Comparison of ENCODE assay signal across 12 cellular contexts in genomic region chr12:48021485-48022179, GRCh38. TPM values are rescaled to one million over a fixed set of nuclear protein-coding genes. Genes with fewer than 3 reads are reported as not detected.
DNase-seq lines count a peak whose midpoint lies in the region; ATAC-seq and TF ChIP-seq lines count a peak whose summit lies in the region.
"Had no signal": no experiment of that assay in that cellular context is flagged by ENCODE, and none has a peak within 500 bp of the region (broad histone marks: within the 10 kb centered on the region; RNA-seq: fewer than 3 reads in every experiment).

No MANE protein-coding gene starts in this region.

- H3K27ac ChIP-seq in hepatocyte, result peak overlapping the region; percentile 26
- H3K27ac ChIP-seq: BLaER1 had no signal

- H3K9me2 ChIP-seq in hepatocyte (replicated peaks; ENCODE audit: insufficient read depth), result no peaks in the 10 kb centered on the region

- H3K36me3 ChIP-seq in HAP-1 (replicated peaks) (no peaks in the 10 kb centered on the region), hepatocyte (replicated peaks; ENCODE audit: insufficient read depth, low read depth) (no peaks in the 10 kb centered on the region)
- H3K36me3 ChIP-seq: BLaER1 had no signal

- in situ Hi-C loops in HAP-1 (cut with MboI; ENCODE audit: low sequenced_read_pairs), result no loop called here

- H3K4me1 ChIP-seq in HAP-1 (peaks cover 7% of the 10 kb centered on the region), hepatocyte (ENCODE audit: insufficient read depth) (peaks cover 32% of the 10 kb centered on the region)

- DNase-seq in A172 (ENCODE audit: low spot score) (peak; percentile 25), HAP-1 (ENCODE audit: low spot score in 2 of 2) (peak; percentile 54 to 66), NCI-H226 (peak; percentile 70), hepatocyte (ENCODE audit: low spot score) (peak; percentile 53), 8988T (no peak), UCSD-AML1 (lab: John Stamatoyannopoulos, UW; ENCODE audit: unreplicated experiment) (no peak)
- DNase-seq in stimulated activated effector memory CD8-positive, alpha-beta T cell treated with anti-CD3 and anti-CD28 coated beads, Interleukin-12 subunit alpha, Interleukin-12 subunit beta, amount 100 ng/mL, for 72 hours (ENCODE audit: low spot score in 2 of 2), result no peak
- DNase-seq: amniotic stem cell; naive thymus-derived CD4-positive, alpha-beta T cell; T-helper 2 cell had no signal

- H3K27ac Mint-ChIP-seq in stimulated activated effector memory CD8-positive, alpha-beta T cell treated with anti-CD3 and anti-CD28 coated beads, Interleukin-12 subunit alpha, Interleukin-12 subunit beta, amount 100 ng/mL, for 72 hours, result no peak overlapping the region

- H3K4me3 Mint-ChIP-seq in stimulated activated effector memory CD8-positive, alpha-beta T cell treated with anti-CD3 and anti-CD28 coated beads, Interleukin-12 subunit alpha, Interleukin-12 subunit beta, amount 100 ng/mL, for 72 hours, result no peak overlapping the region

- no peaks in the 10 kb centered on the region for H3K79me2 ChIP-seq in hepatocyte

- 10% methylated on average over 5 of the region's 5 CpGs for WGBS in hepatocyte (ENCODE audit: low lambda C conversion rate, missing lambda C conversion rate)

- ATAC-seq in HG03439 (IDR thresholded peaks at IDR 0.05; ENCODE audit: unreplicated experiment), result no peak
- ATAC-seq in stimulated activated effector memory CD8-positive, alpha-beta T cell treated with anti-CD3 and anti-CD28 coated beads, Interleukin-12 subunit alpha, Interleukin-12 subunit beta, amount 100 ng/mL, for 72 hours, result no peak
- ATAC-seq: naive thymus-derived CD4-positive, alpha-beta T cell had no signal

- H3K36me3 Mint-ChIP-seq in stimulated activated effector memory CD8-positive, alpha-beta T cell treated with anti-CD3 and anti-CD28 coated beads, Interleukin-12 subunit alpha, Interleukin-12 subunit beta, amount 100 ng/mL, for 72 hours, result no peaks in the 10 kb centered on the region
- H3K36me3 Mint-ChIP-seq: naive thymus-derived CD4-positive, alpha-beta T cell had no signal

- H3K9me3 ChIP-seq in HAP-1 (no peaks in the 10 kb centered on the region), hepatocyte (ENCODE audit: low read depth) (no peaks in the 10 kb centered on the region)
- H3K9me3 ChIP-seq: BLaER1 had no signal

- H3K4me3 ChIP-seq in HAP-1 (no peak overlapping the region), hepatocyte (no peak overlapping the region)
- H3K4me3 ChIP-seq: BLaER1 had no signal

- peak overlapping the region; percentile 4 for H3K4me2 ChIP-seq in hepatocyte
- H3K4me2 ChIP-seq: BLaER1 had no signal

- no peaks in the 10 kb centered on the region for H3K4me1 Mint-ChIP-seq in stimulated activated effector memory CD8-positive, alpha-beta T cell treated with anti-CD3 and anti-CD28 coated beads, Interleukin-12 subunit alpha, Interleukin-12 subunit beta, amount 100 ng/mL, for 72 hours
- H3K4me1 Mint-ChIP-seq: naive thymus-derived CD4-positive, alpha-beta T cell had no signal

- no peaks in the 10 kb centered on the region for H3K9me3 Mint-ChIP-seq in stimulated activated effector memory CD8-positive, alpha-beta T cell treated with anti-CD3 and anti-CD28 coated beads, Interleukin-12 subunit alpha, Interleukin-12 subunit beta, amount 100 ng/mL, for 72 hours
- H3K9me3 Mint-ChIP-seq: naive thymus-derived CD4-positive, alpha-beta T cell had no signal

- H3K27me3 ChIP-seq in HAP-1 (ENCODE audit: low read depth) (no peaks in the 10 kb centered on the region), hepatocyte (no peaks in the 10 kb centered on the region)
- H3K27me3 ChIP-seq: BLaER1 had no signal

- no peak for TF ChIP-seq CTCF in hepatocyte (IDR thresholded peaks at IDR 0.05; ENCODE audit: poor library complexity)

- H4K20me1 ChIP-seq in hepatocyte (ENCODE audit: insufficient read depth, poor library complexity, severe bottlenecking), result no peaks in the 10 kb centered on the region
- H4K20me1 ChIP-seq: BLaER1 had no signal

- no peak overlapping the region for H2AFZ ChIP-seq in hepatocyte

RNA-seq across cellular contexts. Expression of gene COL2A1, which starts 17.4 kb away (rescaled TPM):
- not detected in 2 replicates for total RNA-seq in A172 (2014; rRNA removed; shearing (Covaris generic))
- 32.7 and 52.5 TPM in 2 replicates for total RNA-seq in hepatocyte
- polyA plus RNA-seq in hepatocyte, result 43.8 and 57.9 TPM in 2 replicates
- total RNA-seq: naive thymus-derived CD4-positive, alpha-beta T cell had no signal
- polyA plus RNA-seq: naive thymus-derived CD4-positive, alpha-beta T cell had no signal

RNA-seq across cellular contexts. Expression of gene TMEM106C, which starts 58.2 kb away (rescaled TPM):
- 211 and 295 TPM in 2 replicates for total RNA-seq in A172 (2014; rRNA removed; shearing (Covaris generic))
- total RNA-seq in hepatocyte, result 113 and 124 TPM in 2 replicates
- polyA plus RNA-seq in hepatocyte, result 98.1 and 101 TPM in 2 replicates

Comparison
In these comparisons a context has a peak if more than half of its experiments do, and no peak if none do; other contexts are left out.
1. DNase-seq: peak in A172 (single experiment), HAP-1 (2 of 2), NCI-H226 (single experiment) and hepatocyte (single experiment); none in 8988T (single experiment), UCSD-AML1 (single experiment) and stimulated activated effector memory CD8-positive, alpha-beta T cell treated with anti-CD3 and anti-CD28 coated beads, Interleukin-12 subunit alpha, Interleukin-12 subunit beta, amount 100 ng/mL, for 72 hours (0 of 2).
2. RNA of gene COL2A1, which starts 17.4 kb away (total RNA-seq): 32.7 to 52.5 TPM in hepatocyte; not detected in A172; every median in the first group is over 10 times any median in the second.